In genomic region chr1:39976732-39977131, GRCh38 we compare ENCODE assay signal across 17 cellular contexts. TPM values are rescaled to one million over a fixed set of nuclear protein-coding genes. Genes with fewer than 3 reads are reported as not detected.
DNase-seq lines count a peak whose midpoint lies in the region; ATAC-seq and TF ChIP-seq lines count a peak whose summit lies in the region.
"Had no signal": no experiment of that assay in that cellular context is flagged by ENCODE, and none has a peak within 500 bp of the region (broad histone marks: within the 10 kb centered on the region; RNA-seq: fewer than 3 reads in every experiment).

No MANE protein-coding gene starts in this region.

- peaks cover 1% of the 10 kb centered on the region for H3K9me3 Mint-ChIP-seq in endodermal cell
- no peaks in the 10 kb centered on the region for H3K9me3 Mint-ChIP-seq in naive thymus-derived CD4-positive, alpha-beta T cell
- H3K9me3 Mint-ChIP-seq in glutamatergic neuron (ENCODE audit: unreplicated experiment), result peaks cover 1% of the 10 kb centered on the region
- H3K9me3 Mint-ChIP-seq: activated CD4-positive, alpha-beta memory T cell treated with anti-CD3 and anti-CD28 coated beads for 36 hours; activated T-helper 1 cell treated with anti-CD3 and anti-CD28 coated beads, Interleukin-12 subunit alpha, Interleukin-12 subunit beta, Interleukin-2, Interleukin-4 antibody, amounts not matched to agents 30 ng/mL and 10 ng/mL and 1 ng/mL, durations not matched to agents 14 hours and 24 hours and 36 hours had no signal

- H3K27me3 ChIP-seq in HUES48 (ENCODE audit: control insufficient read depth, insufficient read depth, low read length) (no peaks in the 10 kb centered on the region), endodermal cell (ENCODE audit: control insufficient read depth, insufficient read depth, low read length, poor library complexity, severe bottlenecking) (no peaks in the 10 kb centered on the region), osteoblast (ENCODE audit: insufficient read depth, low read length) (no peaks in the 10 kb centered on the region)
- no peaks in the 10 kb centered on the region for H3K27me3 ChIP-seq in naive thymus-derived CD4-positive, alpha-beta T cell (ENCODE audit: control insufficient read depth in 2 of 2, insufficient read depth in 2 of 2, low read length in 2 of 2)

- H3K27ac ChIP-seq in HUES48 (ENCODE audit: low read depth, low read length) (peak overlapping the region; percentile 45), endodermal cell (ENCODE audit: low read depth, low read length) (no peak overlapping the region), osteoblast (ENCODE audit: low read depth, low read length) (no peak overlapping the region)
- no peak overlapping the region for H3K27ac ChIP-seq in naive thymus-derived CD4-positive, alpha-beta T cell (ENCODE audit: low read depth, low read length)
- H3K27ac ChIP-seq: left ventricle myocardium inferior had no signal

- H3K27me3 Mint-ChIP-seq in endodermal cell (ENCODE audit: insufficient read depth) (no peaks in the 10 kb centered on the region), glutamatergic neuron (ENCODE audit: unreplicated experiment) (peaks cover 1% of the 10 kb centered on the region)
- peaks cover 0 to 3% (median 0%) of the 10 kb centered on the region in 5 donors for H3K27me3 Mint-ChIP-seq in naive thymus-derived CD4-positive, alpha-beta T cell
- H3K27me3 Mint-ChIP-seq: activated CD4-positive, alpha-beta memory T cell treated with anti-CD3 and anti-CD28 coated beads for 36 hours had no signal

- H3K4me3 ChIP-seq in HUES48 (ENCODE audit: low read depth, low read length) (no peak overlapping the region), endodermal cell (ENCODE audit: low read length) (no peak overlapping the region), osteoblast (ENCODE audit: insufficient read depth, low read length) (no peak overlapping the region)
- no peak overlapping the region for H3K4me3 ChIP-seq in naive thymus-derived CD4-positive, alpha-beta T cell (ENCODE audit: low read length)
- H3K4me3 ChIP-seq: left ventricle myocardium inferior had no signal

- peak overlapping the region; percentile 15 for H2AFZ ChIP-seq in osteoblast (ENCODE audit: low read length)

- no peak overlapping the region for H3K4me2 ChIP-seq in osteoblast (ENCODE audit: insufficient read depth, low read length)

- POLR2A ChIA-PET in naive thymus-derived CD4-positive, alpha-beta T cell (lab: Charles Lee), result no interaction called here

- H3K79me2 ChIP-seq in osteoblast (ENCODE audit: insufficient read depth, low read length), result no peaks in the 10 kb centered on the region

- CTCF ChIA-PET in naive thymus-derived CD4-positive, alpha-beta T cell (lab: Charles Lee), result no interaction called here

- H3K9ac ChIP-seq in HUES48 (ENCODE audit: low read depth, low read length) (no peak overlapping the region; the same call in 1 of the 2 replicates), endodermal cell (ENCODE audit: extremely low read depth, low read length, poor library complexity, severe bottlenecking) (no peak overlapping the region)

- intact Hi-C loops in naive thymus-derived CD4-positive, alpha-beta T cell (cut with micrococcal nuclease), result no loop called here

- H3K4me1 Mint-ChIP-seq in endodermal cell (peaks cover 21% of the 10 kb centered on the region), glutamatergic neuron (ENCODE audit: low read depth, unreplicated experiment) (no peaks in the 10 kb centered on the region)
- peaks cover 4 to 8% (median 6%) of the 10 kb centered on the region in 7 donors for H3K4me1 Mint-ChIP-seq in naive thymus-derived CD4-positive, alpha-beta T cell

- H3K36me3 ChIP-seq in HUES48 (ENCODE audit: control insufficient read depth, insufficient read depth, low read length), result no peaks in the 10 kb centered on the region
- no peaks in the 10 kb centered on the region for H3K36me3 ChIP-seq in endodermal cell (ENCODE audit: control insufficient read depth, insufficient read depth, low read length)
- no peaks in the 10 kb centered on the region for H3K36me3 ChIP-seq in osteoblast (ENCODE audit: insufficient read depth, low read length)
- no peaks in the 10 kb centered on the region for H3K36me3 ChIP-seq in naive thymus-derived CD4-positive, alpha-beta T cell (ENCODE audit: control insufficient read depth in 2 of 3, insufficient read depth in 3 of 3, low read length in 3 of 3)
- H3K36me3 ChIP-seq: left ventricle myocardium inferior had no signal

- no peaks in the 10 kb centered on the region; the same call in 1 of the 2 replicates for H3K9me3 ChIP-seq in HUES48 (ENCODE audit: control insufficient read depth, insufficient read depth, low read length)
- H3K9me3 ChIP-seq in endodermal cell (ENCODE audit: control insufficient read depth, low read length), result peaks cover 6% of the 10 kb centered on the region
- H3K9me3 ChIP-seq in osteoblast (ENCODE audit: low read depth, low read length), result no peaks in the 10 kb centered on the region
- H3K9me3 ChIP-seq in naive thymus-derived CD4-positive, alpha-beta T cell (ENCODE audit: control insufficient read depth in 2 of 3, low read length in 3 of 3), result no peaks in the 10 kb centered on the region
- H3K9me3 ChIP-seq: left ventricle myocardium inferior had no signal

- DNase-seq in NCI-H226, result peak; percentile 69
- DNase-seq in endodermal cell, result peak; percentile 77
- no peak for DNase-seq in osteoblast (ENCODE audit: insufficient read length, low spot score, missing footprints)
- no peak for DNase-seq in H4 (ENCODE audit: low spot score)
- DNase-seq in naive thymus-derived CD4-positive, alpha-beta T cell, result no peak
- DNase-seq in glutamatergic neuron, result no peak
- DNase-seq: activated CD4-positive, alpha-beta memory T cell treated with anti-CD3 and anti-CD28 coated beads for 36 hours; effector CD4-positive, alpha-beta T cell; KBM-7; left ventricle myocardium inferior; NCI-H1048; NK-92 treated with Interleukin-12 subunit alpha and Interleukin-12 subunit beta, amount 100 ng/mL, for 24 hours; occipital lobe; stimulated activated CD4-positive, alpha-beta T cell treated with anti-CD3 and anti-CD28 coated beads, Interleukin-2, amount 100 ng/mL, for 48 hours; substantia nigra had no signal

- no peak overlapping the region for H3K4me3 Mint-ChIP-seq in endodermal cell
- no peak overlapping the region for H3K4me3 Mint-ChIP-seq in naive thymus-derived CD4-positive, alpha-beta T cell
- no peak overlapping the region for H3K4me3 Mint-ChIP-seq in glutamatergic neuron (ENCODE audit: unreplicated experiment)
- H3K4me3 Mint-ChIP-seq: activated CD4-positive, alpha-beta memory T cell treated with anti-CD3 and anti-CD28 coated beads for 36 hours; activated T-helper 1 cell treated with anti-CD3 and anti-CD28 coated beads, Interleukin-12 subunit alpha, Interleukin-12 subunit beta, Interleukin-2, Interleukin-4 antibody, amounts not matched to agents 30 ng/mL and 10 ng/mL and 1 ng/mL, durations not matched to agents 14 hours and 24 hours and 36 hours had no signal

- H3K27ac Mint-ChIP-seq in endodermal cell (peak overlapping the region; percentile 62), glutamatergic neuron (ENCODE audit: unreplicated experiment) (no peak overlapping the region)
- H3K27ac Mint-ChIP-seq in naive thymus-derived CD4-positive, alpha-beta T cell, result no peak overlapping the region
- H3K27ac Mint-ChIP-seq: activated CD4-positive, alpha-beta memory T cell treated with anti-CD3 and anti-CD28 coated beads for 36 hours; activated T-helper 1 cell treated with anti-CD3 and anti-CD28 coated beads, Interleukin-12 subunit alpha, Interleukin-12 subunit beta, Interleukin-2, Interleukin-4 antibody, amounts not matched to agents 30 ng/mL and 10 ng/mL and 1 ng/mL, durations not matched to agents 14 hours and 24 hours and 36 hours had no signal

- ATAC-seq in naive thymus-derived CD4-positive, alpha-beta T cell, result no peak

- H3K4me1 ChIP-seq in HUES48 (ENCODE audit: control insufficient read depth, insufficient read depth, low read length), result peaks cover 17% of the 10 kb centered on the region
- H3K4me1 ChIP-seq in endodermal cell (ENCODE audit: control insufficient read depth, insufficient read depth, low read length), result no peaks in the 10 kb centered on the region
- H3K4me1 ChIP-seq in osteoblast (ENCODE audit: insufficient read depth, low read length), result peaks cover 3% of the 10 kb centered on the region
- H3K4me1 ChIP-seq in naive thymus-derived CD4-positive, alpha-beta T cell (ENCODE audit: control insufficient read depth in 2 of 2, insufficient read depth in 2 of 2, low read length in 2 of 2), result no peaks in the 10 kb centered on the region
- H3K4me1 ChIP-seq: left ventricle myocardium inferior had no signal

- H3K36me3 Mint-ChIP-seq in endodermal cell (ENCODE audit: low read depth), result no peaks in the 10 kb centered on the region
- H3K36me3 Mint-ChIP-seq in naive thymus-derived CD4-positive, alpha-beta T cell, result no peaks in the 10 kb centered on the region
- H3K36me3 Mint-ChIP-seq in glutamatergic neuron (ENCODE audit: unreplicated experiment), result no peaks in the 10 kb centered on the region
- H3K36me3 Mint-ChIP-seq: activated CD4-positive, alpha-beta memory T cell treated with anti-CD3 and anti-CD28 coated beads for 36 hours had no signal

- 69 to 85% methylated on average over 8 of the region's 8 CpGs for WGBS in endodermal cell (ENCODE audit: insufficient coverage in 1 of 2, insufficient read length in 1 of 2), 2 experiments

- H4K20me1 ChIP-seq in osteoblast (ENCODE audit: insufficient read depth, low read length), result no peaks in the 10 kb centered on the region

- TF ChIP-seq CTCF in endodermal cell (conservative IDR thresholded peaks at IDR 0.05) (no peak), osteoblast (IDR thresholded peaks at IDR 0.05; ENCODE audit: extremely low read depth, low read depth, low read length) (no peak), glutamatergic neuron (IDR thresholded peaks at IDR 0.05; ENCODE audit: partially characterized antibody, unreplicated experiment) (no peak)

RNA-seq across cellular contexts. Expression of gene MFSD2A, which starts 21.8 kb away (rescaled TPM):
- 1 to 10 TPM; 6.3 to 8.5 TPM for total RNA-seq in endodermal cell
- 20.2 TPM for polyA plus RNA-seq in endodermal cell (2013, experiment 1 of 2)
- polyA plus RNA-seq in endodermal cell (2013, experiment 2 of 2), result 21.5 TPM
- 3.5 and 3.6 TPM in 2 replicates for total RNA-seq in osteoblast
- 8.5 and 9.5 TPM in 2 replicates for total RNA-seq in H4 (2014; rRNA removed; shearing (Covaris generic))
- 1 to 10 TPM in 4 of 5 experiments, under 1 TPM in 1; 0.70 to 8.7 (median 4.4) TPM for total RNA-seq in naive thymus-derived CD4-positive, alpha-beta T cell
- under 1 TPM; 0.14 to 0.43 TPM for polyA plus RNA-seq in naive thymus-derived CD4-positive, alpha-beta T cell
- total RNA-seq in glutamatergic neuron (ENCODE audit: unreplicated experiment), result 5.6 TPM

Comparison
In these comparisons a context has a peak if more than half of its experiments do, and no peak if none do; other contexts are left out.
1. DNase-seq: peak in NCI-H226 (single experiment) and endodermal cell (single experiment); none in osteoblast (single experiment), H4 (single experiment), naive thymus-derived CD4-positive, alpha-beta T cell (0 of 9) and glutamatergic neuron (single experiment).